ENCODE assay signal across 8 cellular contexts in the genomic region with DNA sequence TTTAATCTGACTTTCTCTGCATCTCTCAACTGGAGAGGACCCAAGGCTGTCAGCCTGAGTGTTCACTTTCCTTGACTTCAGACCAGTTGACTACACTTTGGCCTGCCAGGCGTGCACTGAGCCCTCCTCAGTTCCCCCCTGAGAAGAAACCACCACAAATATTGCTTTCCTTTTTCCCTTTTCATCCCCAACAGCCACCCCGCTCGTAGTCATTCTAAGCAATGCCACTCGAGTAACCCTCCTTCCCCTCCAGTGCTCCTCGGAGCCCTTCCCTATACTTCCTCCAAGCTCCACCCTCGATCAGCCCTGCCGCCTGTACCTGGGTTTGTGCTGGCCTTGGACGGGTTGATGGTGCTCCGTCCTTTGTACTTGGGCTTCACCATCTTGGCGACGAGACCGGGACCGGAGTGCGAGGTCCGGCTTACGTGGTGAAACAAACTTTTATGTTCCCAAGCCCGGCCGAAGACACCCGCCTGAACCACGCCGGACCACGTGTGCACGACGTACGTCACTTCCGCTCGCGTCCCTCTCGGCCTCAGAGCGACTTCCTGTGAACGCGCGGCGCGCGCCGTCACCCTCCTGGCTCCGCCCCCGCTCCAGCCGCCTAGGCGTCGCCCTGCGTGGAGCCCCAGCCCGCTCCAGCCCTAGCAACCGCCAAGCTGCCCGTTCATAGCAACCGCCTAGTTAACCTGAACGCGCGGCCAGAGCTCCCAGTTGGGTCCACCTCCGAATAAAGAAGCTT. TPM values are rescaled to one million over a fixed set of nuclear protein-coding genes. Genes with fewer than 3 reads are reported as not detected.
DNase-seq lines count a peak whose midpoint lies in the region; ATAC-seq and TF ChIP-seq lines count a peak whose summit lies in the region.

A gene (minus strand): TSS at position 498 of the 742 bp plus-strand sequence. CDS start 115 bp downstream, at position 383.

- H3K4me1 ChIP-seq in PC-9 (replicated peaks; ENCODE audit: insufficient read depth) (peaks cover 14% of the 10 kb centered on the region), mucosa of stomach (ENCODE audit: control insufficient read depth, insufficient read depth, low read length) (peaks cover 13% of the 10 kb centered on the region)

- H3K9me3 ChIP-seq in PC-9 (ENCODE audit: insufficient read depth, low read depth) (no peaks in the 10 kb centered on the region), mucosa of stomach (ENCODE audit: control insufficient read depth, low read length) (no peaks in the 10 kb centered on the region)

- ATAC-seq in GM21619 (IDR thresholded peaks at IDR 0.05; ENCODE audit: unreplicated experiment): peak; percentile 95

- POLR2A ChIA-PET in PC-9 (lab: Charles Lee; ENCODE audit: unreplicated experiment): interaction anchor here (0.6 to 0.7 kb wide), 3 partner anchors 17 to 175 kb away, joined by 3 to 4 read pairs (median 4); no protein-coding TSS in a partner anchor

- no TSS peak for BruUV-seq in PC-9 (replicated peaks; lab: Mats Ljungman, UMichigan)

- H3K27ac ChIP-seq in PC-9: peak within 1 kb of the TSS; percentile 3; the same call in 1 of the 2 replicates

- peaks cover 22% of the 10 kb centered on the region; the same call in 1 of the 2 replicates for H4K20me1 ChIP-seq in PC-9 (ENCODE audit: insufficient read depth)

- peak; percentile 94 for TF ChIP-seq POLR2A in erythroblast (IDR thresholded peaks at IDR 0.05; ENCODE audit: low read length)

- H3K36me3 Mint-ChIP-seq in activated T-cell treated with anti-CD3 and anti-CD28 coated beads, Interleukin-2, amount 50 U/mL, for 24 hours (ENCODE audit: low read depth): peaks cover 49% of the 10 kb centered on the region

- H3F3A ChIP-seq in PC-9 (ENCODE audit: insufficient read depth, low read depth): no peaks in the 10 kb centered on the region

- DNase-seq in DMS153 (lab: John Stamatoyannopoulos, UW): peak; percentile 94
- DNase-seq in Jurkat, Clone E6-1 (ENCODE audit: low read depth, low spot score): peak; percentile 91
- peak; percentile 85 to 98 for DNase-seq in PC-9
- DNase-seq in activated T-cell treated with anti-CD3 and anti-CD28 coated beads, Interleukin-2, amount 50 U/mL, for 24 hours: peak; percentile 97
- DNase-seq in erythroblast (lab: John Stamatoyannopoulos, UW): peak; percentile 98 to 99
- DNase-seq in stimulated activated CD8-positive, alpha-beta memory T cell treated with anti-CD3 and anti-CD28 coated beads, Interleukin-7, amount 100 ng/mL, for 1 hour (ENCODE audit: low read depth in 2 of 2): peak; percentile 91 to 93

- H2AFZ ChIP-seq in PC-9: peak within 1 kb of the TSS; percentile 80

- intact Hi-C loops in PC-9 (cut with micrococcal nuclease; ENCODE audit: unreplicated experiment): loop anchor here (2.0 to 5.0 kb wide), 4 partner anchors 63 to 262 kb away; a partner anchor contains a TSS

- peak within 1 kb of the TSS; percentile 99 for H3K4me3 Mint-ChIP-seq in activated T-cell treated with anti-CD3 and anti-CD28 coated beads, Interleukin-2, amount 50 U/mL, for 24 hours

- peaks cover 30% of the 10 kb centered on the region for H3K36me3 ChIP-seq in PC-9 (ENCODE audit: low read depth)
- H3K36me3 ChIP-seq in mucosa of stomach (ENCODE audit: control insufficient read depth, insufficient read depth, low read length): no peaks in the 10 kb centered on the region

- no peaks in the 10 kb centered on the region for H3K27me3 Mint-ChIP-seq in activated T-cell treated with anti-CD3 and anti-CD28 coated beads, Interleukin-2, amount 50 U/mL, for 24 hours

- peaks cover 42% of the 10 kb centered on the region for H3K4me1 Mint-ChIP-seq in activated T-cell treated with anti-CD3 and anti-CD28 coated beads, Interleukin-2, amount 50 U/mL, for 24 hours (ENCODE audit: low read depth)

- no peaks in the 10 kb centered on the region for H3K9me2 ChIP-seq in PC-9 (ENCODE audit: insufficient read depth)

- no peaks in the 10 kb centered on the region for H3K27me3 ChIP-seq in PC-9 (ENCODE audit: insufficient read depth, low read depth)
- H3K27me3 ChIP-seq in mucosa of stomach (ENCODE audit: control insufficient read depth, insufficient read depth, low read length): no peaks in the 10 kb centered on the region

- H3K9me3 Mint-ChIP-seq in activated T-cell treated with anti-CD3 and anti-CD28 coated beads, Interleukin-2, amount 50 U/mL, for 24 hours: no peaks in the 10 kb centered on the region

- CTCF ChIA-PET in PC-9 (lab: Charles Lee): interaction anchor here (1.2 kb wide), 1 partner anchor 12 kb away, joined by 3 read pairs; no protein-coding TSS in a partner anchor

- H3K4me2 ChIP-seq in PC-9: peak within 1 kb of the TSS; percentile 88

- peak within 1 kb of the TSS; percentile 75 for H3K9ac ChIP-seq in mucosa of stomach (ENCODE audit: low read length)

- H3K27ac Mint-ChIP-seq in activated T-cell treated with anti-CD3 and anti-CD28 coated beads, Interleukin-2, amount 50 U/mL, for 24 hours: peak within 1 kb of the TSS; percentile 99

- H3K4me3 ChIP-seq in Jurkat, Clone E6-1 (ENCODE audit: low read length): peak within 1 kb of the TSS; percentile 93
- H3K4me3 ChIP-seq in PC-9 (peak within 1 kb of the TSS; percentile 85), mucosa of stomach (ENCODE audit: low read length) (peak within 1 kb of the TSS; percentile 64)

- peaks cover 36% of the 10 kb centered on the region for H3K79me2 ChIP-seq in PC-9 (ENCODE audit: low read depth)

- no peak for TF ChIP-seq CTCF in PC-9 (conservative IDR thresholded peaks at IDR 0.05)

RNA-seq across cellular contexts. Expression of the gene that starts here (rescaled TPM):
- 122 TPM for polyA plus RNA-seq in Jurkat, Clone E6-1 (2012; ENCODE audit: insufficient read depth, insufficient read length)
- total RNA-seq in PC-9 (2021): 51.3 and 51.9 TPM in 2 replicates

Comparison
In these comparisons a context has a peak if more than half of its experiments do, and no peak if none do; other contexts are left out.
1. Peak in every context shown above with its lines: DNase-seq, ATAC-seq, H3K4me3 ChIP-seq and H3K27ac ChIP-seq.